ENCODE assay signal across 8 cellular contexts in genomic region chr16:56860226-56861020, GRCh38. TPM values are rescaled to one million over a fixed set of nuclear protein-coding genes. Genes with fewer than 3 reads are reported as not detected.
DNase-seq lines count a peak whose midpoint lies in the region; ATAC-seq, FAIRE-seq and TF ChIP-seq lines count a peak whose summit lies in the region.

No MANE protein-coding gene starts in this region.

- CTCF ChIA-PET in CD8-positive, alpha-beta T cell (lab: Charles Lee): interaction anchor here (1.1 to 1.4 kb wide), 2 partner anchors 92 to 217 kb away, joined by 3 to 4 read pairs; no protein-coding TSS in a partner anchor

- H3K4me1 Mint-ChIP-seq in CD8-positive, alpha-beta T cell (ENCODE audit: low read depth): peaks cover 52% of the 10 kb centered on the region
- H3K4me1 Mint-ChIP-seq in central memory CD8-positive, alpha-beta T cell: peaks cover 64% of the 10 kb centered on the region

- H3K9me3 ChIP-seq in CD8-positive, alpha-beta T cell (ENCODE audit: low read length): no peaks in the 10 kb centered on the region

- H3K36me3 ChIP-seq in CD8-positive, alpha-beta T cell (ENCODE audit: insufficient read depth, low read length): no peaks in the 10 kb centered on the region

- intact Hi-C loops in CD8-positive, alpha-beta T cell (cut with DNase I, micrococcal nuclease): loop anchor here in 1 of 2 experiments (10.0 kb wide), 2 partner anchors 184 to 186 kb away; no protein-coding TSS in a partner anchor

- DNase-seq in CD8-positive, alpha-beta T cell: peak in 5 of 7 experiments; percentile 8 to 45 (median 30)
- peak; percentile 87 for DNase-seq in MV-4-11 (lab: John Stamatoyannopoulos, UW)
- peak in 1 of 2 donors; percentile 53 for DNase-seq in central memory CD8-positive, alpha-beta T cell (ENCODE audit: low spot score in 2 of 2)
- no peak for DNase-seq in D721Med (ENCODE audit: insufficient read length, low spot score)
- DNase-seq in NCI-H446 treated with DMSO at 0.1 percent for 48 hours (lab: John Stamatoyannopoulos, UW): no peak
- no peak for DNase-seq in H54 (ENCODE audit: insufficient read length, low spot score)

- FAIRE-seq in D721Med (lab: Jason Lieb, UNC) (no peak), H54 (lab: Jason Lieb, UNC) (no peak)

- no peaks in the 10 kb centered on the region for H3K27me3 Mint-ChIP-seq in CD8-positive, alpha-beta T cell (ENCODE audit: low read depth)
- no peaks in the 10 kb centered on the region for H3K27me3 Mint-ChIP-seq in central memory CD8-positive, alpha-beta T cell

- H3K36me3 Mint-ChIP-seq in CD8-positive, alpha-beta T cell: no peaks in the 10 kb centered on the region
- H3K36me3 Mint-ChIP-seq in central memory CD8-positive, alpha-beta T cell (ENCODE audit: insufficient read depth): peaks cover 1% of the 10 kb centered on the region

- POLR2A ChIA-PET in CD8-positive, alpha-beta T cell (lab: Charles Lee): interaction anchor here (1.0 to 1.9 kb wide), 2 partner anchors 71 to 129 kb away, joined by 4 read pairs; partner anchors contain the start of gene NLRC5

- H3K4me3 Mint-ChIP-seq in CD8-positive, alpha-beta T cell: peak overlapping the region; percentile 75
- peak overlapping the region; percentile 68 for H3K4me3 Mint-ChIP-seq in central memory CD8-positive, alpha-beta T cell

- peak overlapping the region; percentile 1 for H3K4me3 ChIP-seq in CD8-positive, alpha-beta T cell (ENCODE audit: low read depth, low read length)

- no peak for TF ChIP-seq CTCF in CD8-positive, alpha-beta T cell (IDR thresholded peaks at IDR 0.05)
- TF ChIP-seq CTCF in D721Med (IDR thresholded peaks at IDR 0.05; ENCODE audit: insufficient read depth, missing control alignments): no peak

- H3K9me3 Mint-ChIP-seq in CD8-positive, alpha-beta T cell: no peaks in the 10 kb centered on the region
- no peaks in the 10 kb centered on the region for H3K9me3 Mint-ChIP-seq in central memory CD8-positive, alpha-beta T cell

- peak overlapping the region; percentile 23 for H3K27ac ChIP-seq in CD8-positive, alpha-beta T cell (ENCODE audit: low read depth, low read length)

- peak; percentile 78 for ATAC-seq in CD8-positive, alpha-beta T cell
- peak; percentile 73 for ATAC-seq in GM21528 (IDR thresholded peaks at IDR 0.05; ENCODE audit: low FRiP score, unreplicated experiment)
- ATAC-seq in central memory CD8-positive, alpha-beta T cell (replicated peaks; ENCODE audit: extremely low read depth, poor library complexity, severe bottlenecking): peak; percentile 87
- ATAC-seq in GM18909 (IDR thresholded peaks at IDR 0.05; ENCODE audit: poor library complexity, unreplicated experiment): no peak

- peaks cover 43% of the 10 kb centered on the region for H3K4me1 ChIP-seq in CD8-positive, alpha-beta T cell (ENCODE audit: insufficient read depth, low read length)

- H3K27ac Mint-ChIP-seq in CD8-positive, alpha-beta T cell: peak overlapping the region; percentile 94
- peak overlapping the region; percentile 94 for H3K27ac Mint-ChIP-seq in central memory CD8-positive, alpha-beta T cell (ENCODE audit: low read depth)

- no peak for TF ChIP-seq POLR2A in H54 (IDR thresholded peaks at IDR 0.05; ENCODE audit: low read depth, low read length)

- no peaks in the 10 kb centered on the region for H3K27me3 ChIP-seq in CD8-positive, alpha-beta T cell (ENCODE audit: insufficient read depth, low read length)

RNA-seq across cellular contexts. Expression of gene SLC12A3, which starts 4.6 kb away (rescaled TPM):
- total RNA-seq in CD8-positive, alpha-beta T cell: not detected

Comparison
In these comparisons a context has a peak if more than half of its experiments do, and no peak if none do; other contexts are left out.
1. DNase-seq: peak in CD8-positive, alpha-beta T cell (5 of 7) and MV-4-11 (single experiment); none in D721Med (single experiment), NCI-H446 treated with DMSO at 0.1 percent for 48 hours (single experiment) and H54 (single experiment).